8 cellular contexts compared by ENCODE assay signal in genomic region chr12:101830391-101831325, GRCh38. TPM values are rescaled to one million over a fixed set of nuclear protein-coding genes. Genes with fewer than 3 reads are reported as not detected.
A peak's percentile ranks its signal among the peaks of the same experiment; 100 is the strongest.
DNase-seq lines count a peak whose midpoint lies in the region; ATAC-seq, FAIRE-seq and TF ChIP-seq lines count a peak whose summit lies in the region.

Gene GNPTAB, minus strand, starts transcription at chr12:101830959. Its CDS starts 284 bp downstream, at chr12:101830675.

- H3K27me3 ChIP-seq in bronchial epithelial cell (ENCODE audit: control insufficient read depth, insufficient read depth, low read length) (no peaks in the 10 kb centered on the region), spleen (replicated peaks in 1 of 7) (no peaks in the 10 kb centered on the region)

- H3K4me3 ChIP-seq in AG09309 (ENCODE audit: control insufficient read depth, low read depth, low read length) (peak within 1 kb of the TSS; percentile 79), WI38 (ENCODE audit: low read depth, low read length) (peak within 1 kb of the TSS; percentile 86), bronchial epithelial cell (ENCODE audit: low read depth, low read length) (peak within 1 kb of the TSS; percentile 73), spleen (peak within 1 kb of the TSS; percentile 47 to 89 (median 70))

- 0 to 1% (median 0%) methylated on average over 52 to 93 of the region's 93 CpGs for WGBS in spleen, 5 donors

- H3K4me1 ChIP-seq in spleen, result peaks cover 6 to 57% (median 38%) of the 10 kb centered on the region in 6 donors

- TF ChIP-seq CTCF in AG09309 (IDR thresholded peaks at IDR 0.05; ENCODE audit: control insufficient read depth, insufficient read depth, low read depth, low read length, missing control alignments) (peak; percentile 61), WI38 (IDR thresholded peaks at IDR 0.05; ENCODE audit: low read depth, low read length) (peak; percentile 62), bronchial epithelial cell (IDR thresholded peaks at IDR 0.05; ENCODE audit: insufficient read depth, low read length, severe bottlenecking) (peak; percentile 76), spleen (IDR thresholded peaks at IDR 0.05 in 8 of 11, conservative IDR thresholded peaks at IDR 0.05 in 3 of 11) (peak; percentile 82 to 97 (median 92))

- H3K36me3 ChIP-seq in bronchial epithelial cell (ENCODE audit: control insufficient read depth, insufficient read depth, low read length) (no peaks in the 10 kb centered on the region), spleen (no peaks in the 10 kb centered on the region)

- FAIRE-seq in bronchial epithelial cell (lab: Jason Lieb, UNC), result no peak

- peak; percentile 54 for DNase-seq in AG09309 (ENCODE audit: low read depth)
- DNase-seq in NCI-H2196 (lab: John Stamatoyannopoulos, UW; ENCODE audit: unreplicated experiment), result peak; percentile 89
- DNase-seq in bronchial epithelial cell (ENCODE audit: low read depth), result peak; percentile 73
- DNase-seq in inferior parietal cortex (ENCODE audit: extremely low spot score), result peak; percentile 92
- peak; percentile 99 for DNase-seq in spleen

- no peaks in the 10 kb centered on the region for H3K9me3 ChIP-seq in spleen

- TF ChIP-seq POLR2A in spleen (IDR thresholded peaks at IDR 0.05), result no peak

- H3K27ac ChIP-seq in spleen, result peak within 1 kb of the TSS; percentile 73 to 94 (median 90)

- peak; percentile 95 for ATAC-seq in GM18907 (IDR thresholded peaks at IDR 0.05; ENCODE audit: unreplicated experiment)
- peak; percentile 95 for ATAC-seq in HG03139 (IDR thresholded peaks at IDR 0.05; ENCODE audit: unreplicated experiment)

- intact Hi-C loops in spleen (cut with DNase I; ENCODE audit: low total_unique reads), result no loop called here

RNA-seq across cellular contexts. Expression of gene GNPTAB, which starts in this region (rescaled TPM):
- total RNA-seq in bronchial epithelial cell (15.8 and 16.4 TPM in 2 replicates), spleen (10 to 100 TPM; 40.3 to 90.8 (median 49.9) TPM)
- 10 to 100 TPM in 2 of 3 donors, 1 to 10 TPM in 1; 9.3 to 14.3 (median 12.6) TPM for polyA plus RNA-seq in spleen

Comparison
In these comparisons a context has a peak if more than half of its experiments do, and no peak if none do; other contexts are left out.
1. Peak in every context shown above with its lines: DNase-seq, ATAC-seq, H3K4me3 ChIP-seq and H3K27ac ChIP-seq.